ENCODE assay signal across 13 cellular contexts in genomic region chr3:4820296-4821121, GRCh38.
DNase-seq lines count a peak whose midpoint lies in the region; TF ChIP-seq lines count a peak whose summit lies in the region.
"Had no signal": no experiment of that assay in that cellular context is flagged by ENCODE, and none has a peak within 500 bp of the region (broad histone marks: within the 10 kb centered on the region; RNA-seq: fewer than 3 reads in every experiment).

No MANE protein-coding gene starts in this region.

- TF ChIP-seq CTCF in NB4 (IDR thresholded peaks at IDR 0.05; ENCODE audit: low read depth, low read length) (no peak), esophagus muscularis mucosa (IDR thresholded peaks at IDR 0.05) (no peak), uterus (IDR thresholded peaks at IDR 0.05) (no peak), type B pancreatic cell (conservative IDR thresholded peaks at IDR 0.05) (no peak)

- H3K9me3 Mint-ChIP-seq in type B pancreatic cell = peaks cover 11% of the 10 kb centered on the region

- H3K27me3 ChIP-seq in esophagus muscularis mucosa (no peaks in the 10 kb centered on the region), uterus (no peaks in the 10 kb centered on the region)

- TF ChIP-seq POLR2A in NB4 (IDR thresholded peaks at IDR 0.05; ENCODE audit: extremely low read depth, insufficient read length) = no peak
- no peak for TF ChIP-seq POLR2A in esophagus muscularis mucosa (IDR thresholded peaks at IDR 0.05; ENCODE audit: low read depth)
- no peak for TF ChIP-seq POLR2A in uterus (IDR thresholded peaks at IDR 0.05)

- no peak overlapping the region for H3K4me3 Mint-ChIP-seq in type B pancreatic cell

- intact Hi-C loops in esophagus muscularis mucosa (cut with DNase I) = no loop called here
- intact Hi-C loops in uterus (cut with DNase I; ENCODE audit: low total_unique reads) = no loop called here

- H3K27me3 Mint-ChIP-seq in type B pancreatic cell = no peaks in the 10 kb centered on the region

- H3K36me3 ChIP-seq in esophagus muscularis mucosa = peaks cover 27 to 85% (median 56%) of the 10 kb centered on the region in 4 donors
- H3K36me3 ChIP-seq in uterus = no peaks in the 10 kb centered on the region
- H3K36me3 ChIP-seq: HAP-1 had no signal

- H3K4me3 ChIP-seq in NB4 (ENCODE audit: low read depth, low read length) (no peak overlapping the region), esophagus muscularis mucosa (no peak overlapping the region), uterus (no peak overlapping the region)
- H3K4me3 ChIP-seq: HAP-1 had no signal

- WGBS in esophagus muscularis mucosa = 96% methylated on average over 15 of the region's 17 CpGs

- H3K9me3 ChIP-seq in esophagus muscularis mucosa (no peaks in the 10 kb centered on the region), uterus (no peaks in the 10 kb centered on the region)
- H3K9me3 ChIP-seq: HAP-1 had no signal

- H3K27ac Mint-ChIP-seq in type B pancreatic cell = no peak overlapping the region

- H3K4me1 Mint-ChIP-seq in type B pancreatic cell (ENCODE audit: unreplicated experiment) = peaks cover 9% of the 10 kb centered on the region

- H3K36me3 Mint-ChIP-seq in type B pancreatic cell = peaks cover 43% of the 10 kb centered on the region

- H3K27ac ChIP-seq in esophagus muscularis mucosa (replicated peaks in 1 of 4) = peak overlapping the region in 3 of 4 donors; percentile 33 to 58 (median 39)
- H3K27ac ChIP-seq in uterus = no peak overlapping the region

- TF ChIP-seq EP300 in esophagus muscularis mucosa (IDR thresholded peaks at IDR 0.05) = no peak

- DNase-seq in NB4 (ENCODE audit: low read depth) (peak; percentile 54), esophagus muscularis mucosa (ENCODE audit: extremely low spot score) (no peak), uterus (no peak), NCI-H524 treated with DMSO at 0.1 percent for 48 hours (lab: John Stamatoyannopoulos, UW) (no peak), type B pancreatic cell (ENCODE audit: extremely low spot score, unreplicated experiment) (no peak)
- peak; percentile 51 for DNase-seq in activated CD8-positive, alpha-beta memory T cell treated with anti-CD3 and anti-CD28 coated beads, Interleukin-2, amount 50 U/mL, for 4 hours
- peak; percentile 80 for DNase-seq in stimulated activated CD8-positive, alpha-beta memory T cell treated with anti-CD3 and anti-CD28 coated beads, Interleukin-4, amount 100 ng/mL, for 48 hours
- DNase-seq: aorta, COR-L47, MM.1S, NCI-H2227 treated with DMSO at 0.1 percent for 48 hours, posterior cingulate gyrus had no signal

- H3K4me1 ChIP-seq in esophagus muscularis mucosa = peaks cover 13 to 18% (median 16%) of the 10 kb centered on the region in 4 donors
- H3K4me1 ChIP-seq in uterus = peaks cover 4 to 12% of the 10 kb centered on the region in 2 donors
- H3K4me1 ChIP-seq: HAP-1 had no signal

Comparison
In these comparisons a context has a peak if more than half of its experiments do, and no peak if none do; other contexts are left out.
1. DNase-seq: peak in NB4 (single experiment), activated CD8-positive, alpha-beta memory T cell treated with anti-CD3 and anti-CD28 coated beads, Interleukin-2, amount 50 U/mL, for 4 hours (single experiment) and stimulated activated CD8-positive, alpha-beta memory T cell treated with anti-CD3 and anti-CD28 coated beads, Interleukin-4, amount 100 ng/mL, for 48 hours (single experiment); none in esophagus muscularis mucosa (single experiment), uterus (0 of 2), NCI-H524 treated with DMSO at 0.1 percent for 48 hours (single experiment) and type B pancreatic cell (single experiment).
2. H3K27ac ChIP-seq: peak in esophagus muscularis mucosa (3 of 4); none in uterus (0 of 2).